In the genomic region with DNA sequence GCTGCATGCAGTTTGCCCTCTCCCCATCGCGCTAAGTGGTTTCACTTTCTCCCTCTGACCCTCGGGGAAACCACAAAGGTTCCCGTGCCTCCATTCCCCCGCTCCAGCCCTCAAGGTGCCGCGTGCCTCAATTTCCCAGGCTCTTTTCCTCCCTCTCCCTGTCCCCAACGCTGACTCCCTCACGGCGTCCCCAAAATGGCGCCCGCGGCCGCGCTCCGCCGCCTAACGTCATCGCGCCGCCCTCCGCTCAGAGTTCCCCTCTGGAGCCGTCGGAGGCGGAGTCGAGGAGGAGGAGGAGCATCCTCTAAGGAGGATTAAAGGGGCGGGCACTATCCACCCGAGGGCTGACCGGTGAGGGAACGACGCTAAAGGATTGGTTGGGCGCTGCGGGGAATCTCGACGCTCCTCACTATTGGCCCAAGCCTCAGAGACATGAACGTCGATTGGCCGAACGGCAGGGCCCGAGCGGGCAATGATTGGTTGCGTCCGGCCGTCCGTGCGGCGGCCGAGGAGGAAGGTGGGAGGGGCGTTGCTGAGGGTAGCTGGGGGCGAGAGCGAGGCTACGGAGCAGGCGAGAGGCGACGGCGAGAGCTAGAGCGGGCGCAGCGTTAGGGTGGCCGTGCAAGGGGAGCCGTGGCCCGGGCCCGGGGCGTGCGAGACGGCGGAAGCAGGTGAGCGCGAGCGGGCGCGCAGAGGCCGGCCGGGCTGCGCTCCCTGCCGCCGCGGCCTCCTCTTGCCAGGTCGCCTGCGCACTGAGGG, we compare ENCODE assay signal across 8 cellular contexts. TPM values are rescaled to one million over a fixed set of nuclear protein-coding genes. Genes with fewer than 3 reads are reported as not detected.
DNase-seq lines count a peak whose midpoint lies in the region; ATAC-seq lines count a peak whose summit lies in the region.

A gene with protein sequence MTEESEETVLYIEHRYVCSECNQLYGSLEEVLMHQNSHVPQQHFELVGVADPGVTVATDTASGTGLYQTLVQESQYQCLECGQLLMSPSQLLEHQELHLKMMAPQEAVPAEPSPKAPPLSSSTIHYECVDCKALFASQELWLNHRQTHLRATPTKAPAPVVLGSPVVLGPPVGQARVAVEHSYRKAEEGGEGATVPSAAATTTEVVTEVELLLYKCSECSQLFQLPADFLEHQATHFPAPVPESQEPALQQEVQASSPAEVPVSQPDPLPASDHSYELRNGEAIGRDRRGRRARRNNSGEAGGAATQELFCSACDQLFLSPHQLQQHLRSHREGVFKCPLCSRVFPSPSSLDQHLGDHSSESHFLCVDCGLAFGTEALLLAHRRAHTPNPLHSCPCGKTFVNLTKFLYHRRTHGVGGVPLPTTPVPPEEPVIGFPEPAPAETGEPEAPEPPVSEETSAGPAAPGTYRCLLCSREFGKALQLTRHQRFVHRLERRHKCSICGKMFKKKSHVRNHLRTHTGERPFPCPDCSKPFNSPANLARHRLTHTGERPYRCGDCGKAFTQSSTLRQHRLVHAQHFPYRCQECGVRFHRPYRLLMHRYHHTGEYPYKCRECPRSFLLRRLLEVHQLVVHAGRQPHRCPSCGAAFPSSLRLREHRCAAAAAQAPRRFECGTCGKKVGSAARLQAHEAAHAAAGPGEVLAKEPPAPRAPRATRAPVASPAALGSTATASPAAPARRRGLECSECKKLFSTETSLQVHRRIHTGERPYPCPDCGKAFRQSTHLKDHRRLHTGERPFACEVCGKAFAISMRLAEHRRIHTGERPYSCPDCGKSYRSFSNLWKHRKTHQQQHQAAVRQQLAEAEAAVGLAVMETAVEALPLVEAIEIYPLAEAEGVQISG (plus strand): TSS at position 551 of the 759 bp plus-strand sequence. CDS start 2,441 bp downstream, outside the sequence.

- DNase-seq in AG08396 (ENCODE audit: low spot score): peak; percentile 99
- peak; percentile 94 for DNase-seq in NCI-H345 treated with DMSO at 0.1 percent for 48 hours (lab: John Stamatoyannopoulos, UW; ENCODE audit: unreplicated experiment)
- peak; percentile 93 to 95 (median 94) for DNase-seq in activated CD4-positive, CD25-positive, alpha-beta regulatory T cell (lab: John Stamatoyannopoulos, UW)
- peak; percentile 99 for DNase-seq in central memory CD4-positive, alpha-beta T cell
- peak; percentile 97 to 99 (median 99) for DNase-seq in immature natural killer cell
- DNase-seq in smooth muscle cell of the brain vasculature (ENCODE audit: low read depth, low spot score): peak; percentile 98

- peak within 1 kb of the TSS; percentile 90 to 97 (median 96) for H3K4me3 Mint-ChIP-seq in immature natural killer cell

- peak within 1 kb of the TSS; percentile 99 to 100 (median 100) for H3K27ac Mint-ChIP-seq in immature natural killer cell

- peaks cover 0 to 6% (median 0%) of the 10 kb centered on the region in 3 donors for H3K36me3 Mint-ChIP-seq in immature natural killer cell

- peaks cover 5 to 10% (median 10%) of the 10 kb centered on the region in 3 donors for H3K27me3 Mint-ChIP-seq in immature natural killer cell (ENCODE audit: low read depth in 3 of 3)

- H3K4me1 Mint-ChIP-seq in immature natural killer cell: peaks cover 37 to 41% of the 10 kb centered on the region in 2 donors

- ATAC-seq in GM19023 (IDR thresholded peaks at IDR 0.05; ENCODE audit: unreplicated experiment) (peak; percentile 92), HG03280 (IDR thresholded peaks at IDR 0.05; ENCODE audit: unreplicated experiment) (peak; percentile 92)

- peaks cover 0 to 2% (median 0%) of the 10 kb centered on the region in 6 donors for H3K9me3 Mint-ChIP-seq in immature natural killer cell

RNA-seq across cellular contexts. Expression of the gene that starts here (rescaled TPM):
- 10 to 100 TPM; 12.4 to 29.6 (median 20.3) TPM for polyA plus RNA-seq in immature natural killer cell

Comparison
In these comparisons a context has a peak if more than half of its experiments do, and no peak if none do; other contexts are left out.
1. Peak in every context shown above with its lines: DNase-seq and ATAC-seq.